In genomic region chr6:46637145-46637544, GRCh38 we compare ENCODE assay signal across 16 cellular contexts. TPM values are rescaled to one million over a fixed set of nuclear protein-coding genes. Genes with fewer than 3 reads are reported as not detected.
DNase-seq lines count a peak whose midpoint lies in the region; ATAC-seq, FAIRE-seq and TF ChIP-seq lines count a peak whose summit lies in the region.
"Had no signal": no experiment of that assay in that cellular context is flagged by ENCODE, and none has a peak within 500 bp of the region (broad histone marks: within the 10 kb centered on the region; RNA-seq: fewer than 3 reads in every experiment).

No MANE protein-coding gene starts in this region.

- no peak overlapping the region for H3K27ac Mint-ChIP-seq in glutamatergic neuron (ENCODE audit: unreplicated experiment)

- DNase-seq in AG09319 (ENCODE audit: extremely low read depth, low read depth) (peak; percentile 81), MG63 (peak; percentile 29), bronchial epithelial cell (ENCODE audit: low read depth) (peak; percentile 97), iris pigment epithelial cell (ENCODE audit: low read depth) (peak; percentile 86), glutamatergic neuron (no peak), posterior cingulate gyrus (no peak), NCI-H446 treated with DMSO at 0.1 percent for 48 hours (lab: John Stamatoyannopoulos, UW) (no peak)
- DNase-seq: activated gamma-delta T cell treated with Interleukin-2 at 50 U/mL for 16 hours; H7; hypothalamus; sigmoid colon; stimulated activated naive CD8-positive, alpha-beta T cell treated with anti-CD3 and anti-CD28 coated beads, Interleukin-15, Interleukin-2, amounts not matched to agents 100 U/mL and 50 U/mL, for 24 hours had no signal

- intact Hi-C loops in posterior cingulate gyrus (cut with DNase I) = no loop called here

- no peaks in the 10 kb centered on the region for H3K9me3 ChIP-seq in MG63
- H3K9me3 ChIP-seq: sigmoid colon had no signal

- no peak overlapping the region for H3K4me3 Mint-ChIP-seq in glutamatergic neuron (ENCODE audit: unreplicated experiment)

- H3K36me3 ChIP-seq in MG63 (no peaks in the 10 kb centered on the region), bronchial epithelial cell (ENCODE audit: control insufficient read depth, insufficient read depth, low read length) (no peaks in the 10 kb centered on the region)
- H3K36me3 ChIP-seq: sigmoid colon had no signal

- no peaks in the 10 kb centered on the region for H3K27me3 Mint-ChIP-seq in glutamatergic neuron (ENCODE audit: unreplicated experiment)

- peaks cover 2% of the 10 kb centered on the region for H3K4me1 Mint-ChIP-seq in glutamatergic neuron (ENCODE audit: low read depth, unreplicated experiment)

- no peaks in the 10 kb centered on the region for H3K36me3 Mint-ChIP-seq in glutamatergic neuron (ENCODE audit: unreplicated experiment)

- no peak for TF ChIP-seq CTCF in AG09319 (IDR thresholded peaks at IDR 0.05; ENCODE audit: low read depth, low read length)
- no peak for TF ChIP-seq CTCF in bronchial epithelial cell (IDR thresholded peaks at IDR 0.05; ENCODE audit: insufficient read depth, low read length, severe bottlenecking)
- no peak for TF ChIP-seq CTCF in glutamatergic neuron (IDR thresholded peaks at IDR 0.05; ENCODE audit: partially characterized antibody, unreplicated experiment)

- FAIRE-seq in bronchial epithelial cell (lab: Jason Lieb, UNC) = peak; percentile 92
- FAIRE-seq: D721Med had no signal

- H3K27me3 ChIP-seq in MG63 (no peaks in the 10 kb centered on the region), bronchial epithelial cell (ENCODE audit: control insufficient read depth, insufficient read depth, low read length) (no peaks in the 10 kb centered on the region)
- H3K27me3 ChIP-seq: sigmoid colon had no signal

- no peak for ATAC-seq in GM19035 (IDR thresholded peaks at IDR 0.05; ENCODE audit: unreplicated experiment)
- ATAC-seq: stimulated activated naive CD8-positive, alpha-beta T cell treated with anti-CD3 and anti-CD28 coated beads, Interleukin-15, Interleukin-2, amounts not matched to agents 100 U/mL and 50 U/mL, for 24 hours had no signal

- H3K9me3 Mint-ChIP-seq in glutamatergic neuron (ENCODE audit: unreplicated experiment) = no peaks in the 10 kb centered on the region

- H3K4me3 ChIP-seq in MG63 = no peak overlapping the region
- H3K4me3 ChIP-seq in bronchial epithelial cell (ENCODE audit: low read depth, low read length) = no peak overlapping the region
- H3K4me3 ChIP-seq: sigmoid colon had no signal

RNA-seq across cellular contexts. Expression of gene CYP39A1, which starts 15.5 kb away (rescaled TPM):
- total RNA-seq in MG63 (2014; rRNA removed; shearing (Covaris generic); ENCODE audit: low replicate concordance) = 0.10 TPM in 1 of 2 replicates, not detected in the other
- total RNA-seq in bronchial epithelial cell (5.0 and 17.4 TPM in 2 replicates), glutamatergic neuron (ENCODE audit: unreplicated experiment) (0.17 TPM)
- total RNA-seq: A673; activated CD8-positive, alpha-beta memory T cell treated with anti-CD3 and anti-CD28 coated beads for 36 hours had no signal

RNA-seq across cellular contexts. Expression of gene SLC25A27, which starts 15.6 kb away (rescaled TPM):
- total RNA-seq in MG63 (2014; rRNA removed; shearing (Covaris generic); ENCODE audit: low replicate concordance) = 0.32 and 15.2 TPM in 2 replicates
- 5.3 and 13.8 TPM in 2 replicates for total RNA-seq in bronchial epithelial cell
- total RNA-seq in glutamatergic neuron (ENCODE audit: unreplicated experiment) = 13.6 TPM

RNA-seq across cellular contexts. Expression of gene TDRD6, which starts 50.5 kb away (rescaled TPM):
- total RNA-seq in MG63 (2014; rRNA removed; shearing (Covaris generic); ENCODE audit: low replicate concordance) = not detected in 2 replicates
- total RNA-seq in bronchial epithelial cell (0.26 TPM in 2 replicates), glutamatergic neuron (ENCODE audit: unreplicated experiment) (0.64 TPM)
- total RNA-seq: A673; activated CD8-positive, alpha-beta memory T cell treated with anti-CD3 and anti-CD28 coated beads for 36 hours; H7 had no signal

Comparison
In these comparisons a context has a peak if more than half of its experiments do, and no peak if none do; other contexts are left out.
1. DNase-seq: peak in AG09319 (single experiment), MG63 (single experiment), bronchial epithelial cell (single experiment) and iris pigment epithelial cell (single experiment); none in glutamatergic neuron (single experiment), posterior cingulate gyrus (0 of 10) and NCI-H446 treated with DMSO at 0.1 percent for 48 hours (single experiment).